Comparison of ENCODE assay signal across 10 cellular contexts in genomic region chr14:24145219-24145618, GRCh38. TPM values are rescaled to one million over a fixed set of nuclear protein-coding genes. Genes with fewer than 3 reads are reported as not detected.
DNase-seq lines count a peak whose midpoint lies in the region; ATAC-seq, FAIRE-seq and TF ChIP-seq lines count a peak whose summit lies in the region.
"Had no signal": no experiment of that assay in that cellular context is flagged by ENCODE, and none has a peak within 500 bp of the region (broad histone marks: within the 10 kb centered on the region; RNA-seq: fewer than 3 reads in every experiment).

No MANE protein-coding gene starts in this region.

- peaks cover 23% of the 10 kb centered on the region for H3K36me3 ChIP-seq in A673 (ENCODE audit: insufficient read depth, low read length, poor library complexity, severe bottlenecking)
- peaks cover 7 to 35% of the 10 kb centered on the region in 2 experiments for H3K36me3 ChIP-seq in GM12878 (ENCODE audit: control insufficient read depth in 2 of 2, insufficient read depth in 2 of 2, low read length in 1 of 2)
- peaks cover under 1 to 37% (median 6%) of the 10 kb centered on the region in 3 experiments for H3K36me3 ChIP-seq in naive thymus-derived CD4-positive, alpha-beta T cell (ENCODE audit: control insufficient read depth in 2 of 3, insufficient read depth in 3 of 3, low read length in 3 of 3)

- no peaks in the 10 kb centered on the region for H3K27me3 Mint-ChIP-seq in naive thymus-derived CD4-positive, alpha-beta T cell

- POLR2A ChIA-PET in A673 (lab: Charles Lee; ENCODE audit: low non-redundant PET) = no interaction called here
- POLR2A ChIA-PET in GM12878 (lab: Charles Lee) = interaction anchor here (0.5 to 5.8 kb wide), 12 partner anchors 9 to 176 kb away, joined by 3 to 99 read pairs (median 18); partner anchors contain the start of genes CHMP4A, DCAF11, IPO4 and IRF9
- POLR2A ChIA-PET in naive thymus-derived CD4-positive, alpha-beta T cell (lab: Charles Lee) = interaction anchor here (0.7 to 11.1 kb wide), 8 partner anchors 9 to 97 kb away, joined by 4 to 139 read pairs (median 22); partner anchors contain the start of genes DCAF11, EMC9, IRF9 and NRL

- BruUV-seq in A673 (replicated peaks; lab: Mats Ljungman, UMichigan) (no TSS peak), GM12878 (replicated peaks; lab: Mats Ljungman, UMichigan) (no TSS peak)

- SMC1A ChIA-PET in GM12878 (lab: Charles Lee; ENCODE audit: uncharacterized antibody, unreplicated experiment) = interaction anchor here (0.9 to 4.8 kb wide), 9 partner anchors 9 to 97 kb away, joined by 3 to 54 read pairs (median 18); partner anchors contain the start of genes DCAF11, IRF9, NRL and PCK2

- 68% methylated on average over 2 of the region's 2 CpGs for WGBS in GM12878 (ENCODE audit: insufficient coverage, insufficient replicate concordance, low lambda C conversion rate, missing lambda C conversion rate)

- no peak for TF ChIP-seq POLR2A in GM12878 (IDR thresholded peaks at IDR 0.05; ENCODE audit: low read depth, low read length)

- peaks cover 70% of the 10 kb centered on the region for H3K79me2 ChIP-seq in GM12878 (ENCODE audit: control insufficient read depth, insufficient read depth, low read length)

- peaks cover 4 to 57% (median 5%) of the 10 kb centered on the region in 5 donors for H3K36me3 Mint-ChIP-seq in naive thymus-derived CD4-positive, alpha-beta T cell

- intact Hi-C loops in A673 (cut with micrococcal nuclease; ENCODE audit: unreplicated experiment) (loop anchor here (5.0 kb wide), 1 partner anchor 42 kb away; the partner anchor contains the start of gene IPO4), GM12878 (cut with micrococcal nuclease; ENCODE audit: unreplicated experiment) (loop anchor here (5.0 kb wide), 1 partner anchor 152 kb away; the partner anchor contains the start of genes DHRS1 and NOP9)
- intact Hi-C loops in naive thymus-derived CD4-positive, alpha-beta T cell (cut with micrococcal nuclease) = loop anchor here (10.0 kb wide), 2 partner anchors 840 to 1050 kb away; partner anchors contain the start of genes BCL2L2 (in 2 of the 2), PPP1R3E (in 2 of the 2), ACIN1 (in 1 of the 2) and C14orf119 (in 1 of the 2)

- peak overlapping the region; percentile 88 for H3K9ac ChIP-seq in GM12878 (ENCODE audit: control insufficient read depth, insufficient read depth, low read length)

- peaks cover 40 to 76% (median 68%) of the 10 kb centered on the region in 7 donors for H3K4me1 Mint-ChIP-seq in naive thymus-derived CD4-positive, alpha-beta T cell

- RAD21 ChIA-PET in GM12878 (lab: Charles Lee; ENCODE audit: unreplicated experiment) = interaction anchor here (0.9 to 3.9 kb wide), 6 partner anchors 8 to 83 kb away, joined by 3 to 37 read pairs (median 28); partner anchors contain the start of genes DCAF11, IRF9, NRL and PCK2

- in situ Hi-C loops in GM12878 (cut with MboI) = no loop called here

- H3K4me2 ChIP-seq in GM12878 (ENCODE audit: control insufficient read depth, insufficient read depth) = peak overlapping the region; percentile 88

- no peaks in the 10 kb centered on the region for H4K20me1 ChIP-seq in GM12878 (ENCODE audit: control insufficient read depth, insufficient read depth)

- H3K4me3 ChIP-seq in A673 (ENCODE audit: low read depth, low read length, poor library complexity, severe bottlenecking) (peak overlapping the region; percentile 90), HL-60 (replicated peaks; ENCODE audit: insufficient read depth, low read length) (peak overlapping the region; percentile 96), GM12878 (peak overlapping the region; percentile 82)
- peak overlapping the region; percentile 98 for H3K4me3 ChIP-seq in naive thymus-derived CD4-positive, alpha-beta T cell (ENCODE audit: low read length)

- TF ChIP-seq RAD21 in GM12878 (IDR thresholded peaks at IDR 0.05; ENCODE audit: insufficient read depth, low read depth, low read length) = no peak

- TF ChIP-seq EP300 in GM12878 (IDR thresholded peaks at IDR 0.05; ENCODE audit: borderline replicate concordance in 1 of 2, control insufficient read depth in 1 of 2, low read depth in 2 of 2, low read length in 2 of 2) = no peak

- no peak overlapping the region for H3K27ac ChIP-seq in A673 (ENCODE audit: low read depth, low read length, poor library complexity, severe bottlenecking)
- no peak overlapping the region for H3K27ac ChIP-seq in HL-60 (replicated peaks)
- peak overlapping the region; percentile 94 for H3K27ac ChIP-seq in GM12878 (ENCODE audit: control insufficient read depth, insufficient read depth)
- peak overlapping the region; percentile 88 for H3K27ac ChIP-seq in naive thymus-derived CD4-positive, alpha-beta T cell (ENCODE audit: low read depth, low read length)

- H3K27me3 ChIP-seq in A673 (replicated peaks; ENCODE audit: insufficient read depth, low read depth, low read length, poor library complexity) (no peaks in the 10 kb centered on the region), HL-60 (ENCODE audit: insufficient read depth, poor library complexity, severe bottlenecking) (no peaks in the 10 kb centered on the region), GM12878 (replicated peaks in 1 of 2; ENCODE audit: control insufficient read depth in 2 of 2, insufficient read depth in 2 of 2, low read length in 1 of 2) (no peaks in the 10 kb centered on the region)
- no peaks in the 10 kb centered on the region for H3K27me3 ChIP-seq in naive thymus-derived CD4-positive, alpha-beta T cell (ENCODE audit: control insufficient read depth in 2 of 2, insufficient read depth in 2 of 2, low read length in 2 of 2)

- peaks cover 12% of the 10 kb centered on the region for H3K4me1 ChIP-seq in A673 (ENCODE audit: insufficient read depth, low read length, poor library complexity, severe bottlenecking)
- peaks cover 14% of the 10 kb centered on the region for H3K4me1 ChIP-seq in GM12878 (ENCODE audit: control insufficient read depth, insufficient read depth, low read length)
- H3K4me1 ChIP-seq in naive thymus-derived CD4-positive, alpha-beta T cell (ENCODE audit: control insufficient read depth in 2 of 2, insufficient read depth in 2 of 2, low read length in 2 of 2) = peaks cover 40 to 50% of the 10 kb centered on the region in 2 donors

- TF ChIP-seq CTCF in A673 (conservative IDR thresholded peaks at IDR 0.05; ENCODE audit: low read depth, low read length) (no peak), HL-60 (IDR thresholded peaks at IDR 0.05; ENCODE audit: insufficient read depth, low read length) (no peak), GM12878 (IDR thresholded peaks at IDR 0.05 in 2 of 3, conservative IDR thresholded peaks at IDR 0.05 in 1 of 3; ENCODE audit: control insufficient read depth in 2 of 3, extremely low read depth in 1 of 3, insufficient read depth in 1 of 3, low read depth in 3 of 3, low read length in 3 of 3) (no peak)

- no peak for FAIRE-seq in GM12878 (lab: Jason Lieb, UNC)
- FAIRE-seq: G401.6 had no signal

- no peak for DNase-seq in A673 (ENCODE audit: low spot score)
- no peak for DNase-seq in HL-60 (ENCODE audit: low read depth in 1 of 2, low spot score in 1 of 2)
- no peak for DNase-seq in GM12878 (ENCODE audit: low read depth, low spot score)
- DNase-seq in naive thymus-derived CD4-positive, alpha-beta T cell = no peak
- DNase-seq in midbrain (lab: John Stamatoyannopoulos, UW) = no peak
- DNase-seq in activated CD4-positive, alpha-beta T cell treated with anti-CD3 and anti-CD28 coated beads, Interleukin-2, amount 50 U/mL, for 48 hours = no peak
- DNase-seq: NCI-H187 had no signal

- H2AFZ ChIP-seq in GM12878 (ENCODE audit: control insufficient read depth, low read depth, low read length) = no peak overlapping the region

- CTCF ChIA-PET in A673 (lab: Charles Lee) (no interaction called here), GM12878 (lab: Yijun Ruan, JAX) (interaction anchor here (1.1 to 8.2 kb wide), 11 partner anchors 16 to 287 kb away, joined by 3 to 63 read pairs (median 6); partner anchors contain the start of genes CHMP4A, CIDEB, DCAF11 and IRF9)
- CTCF ChIA-PET in naive thymus-derived CD4-positive, alpha-beta T cell (lab: Charles Lee) = interaction anchor here (1.1 to 4.8 kb wide), 3 partner anchors 10 to 31 kb away, joined by 5 to 36 read pairs (median 8); partner anchors contain the start of genes DCAF11, IRF9 and NRL

- H3K27ac Mint-ChIP-seq in naive thymus-derived CD4-positive, alpha-beta T cell = peak overlapping the region in 6 of 9 donors; percentile 94 to 98 (median 97)

- no peaks in the 10 kb centered on the region for H3K9me3 Mint-ChIP-seq in naive thymus-derived CD4-positive, alpha-beta T cell

- peak overlapping the region; percentile 91 to 100 (median 98) for H3K4me3 Mint-ChIP-seq in naive thymus-derived CD4-positive, alpha-beta T cell

- ATAC-seq in GM12878 = no peak
- no peak for ATAC-seq in naive thymus-derived CD4-positive, alpha-beta T cell
- ATAC-seq in HG02970 (IDR thresholded peaks at IDR 0.05; ENCODE audit: low FRiP score, unreplicated experiment) = no peak
- no peak for ATAC-seq in GM19467 (IDR thresholded peaks at IDR 0.05; ENCODE audit: unreplicated experiment)

- H3K9me3 ChIP-seq in A673 (ENCODE audit: low read depth, low read length, poor library complexity, severe bottlenecking) (no peaks in the 10 kb centered on the region), GM12878 (replicated peaks; ENCODE audit: control insufficient read depth, insufficient read depth, low read length) (no peaks in the 10 kb centered on the region)
- H3K9me3 ChIP-seq in naive thymus-derived CD4-positive, alpha-beta T cell (ENCODE audit: control insufficient read depth in 2 of 3, low read length in 3 of 3) = no peaks in the 10 kb centered on the region

RNA-seq across cellular contexts. Expression of gene PSME2, which starts 1.2 kb away (rescaled TPM):
- total RNA-seq in A673 (2021) (171 and 172 TPM in 2 replicates), GM12878 (2014; rRNA removed) (861 and 965 TPM in 2 replicates), GM12878 (2014; rRNA removed; fragmentation: Illumina TruSeq; extraction: Trizol) (713 and 731 TPM in 2 replicates), GM12878 (2021) (554 and 559 TPM in 2 replicates)
- total RNA-seq in GM12878 (2013; cell fraction: nucleolus; rRNA removed) = 107 and 115 TPM in 2 replicates
- polyA plus RNA-seq in GM12878 (2011; ENCODE audit: low read depth) = 477 TPM
- polyA plus RNA-seq in GM12878 (2011; rRNA removed) (409 and 510 TPM in 2 replicates), GM12878 (2014; fragmentation: Illumina TruSeq; extraction: Trizol) (828 and 873 TPM in 2 replicates), GM12878 (2014; fragmentation: Nextera tagmentation; extraction: Ambion mirVana) (1,000 to 10,000 TPM; 3,045 to 3,542 TPM), GM12878 (2014; rRNA removed) (862 and 900 TPM in 2 replicates), GM12878 (2016; fragmentation: Nextera tagmentation; extraction: Ambion mirVana) (1,000 to 10,000 TPM; 1,453 to 1,543 TPM)
- polyA plus RNA-seq in GM12878 (2011; cell fraction: cytosol; rRNA removed) = 329 and 453 TPM in 2 replicates
- polyA plus RNA-seq in GM12878 (2011; cell fraction: nucleus; rRNA removed) = 907 and 945 TPM in 2 replicates
- 335 and 418 TPM in 2 replicates for polyA plus RNA-seq in GM12878 (2012)
- 154 and 207 TPM in 2 replicates for polyA minus RNA-seq in GM12878 (2011; rRNA and poly(A)+ RNA removed)
- 61.7 and 82.5 TPM in 2 replicates for polyA minus RNA-seq in GM12878 (2011; cell fraction: cytosol; rRNA and poly(A)+ RNA removed)
- 139 and 176 TPM in 2 replicates for polyA minus RNA-seq in GM12878 (2011; cell fraction: nucleus; rRNA and poly(A)+ RNA removed)
- total RNA-seq in naive thymus-derived CD4-positive, alpha-beta T cell = 100 to 1,000 TPM; 120 to 777 (median 143) TPM
- 100 to 1,000 TPM; 402 to 435 TPM for polyA plus RNA-seq in naive thymus-derived CD4-positive, alpha-beta T cell

RNA-seq across cellular contexts. Expression of gene RNF31, which starts 2.1 kb away (rescaled TPM):
- total RNA-seq in A673 (2021) (59.9 and 62.1 TPM in 2 replicates), GM12878 (2014; rRNA removed) (69.5 and 73.5 TPM in 2 replicates), GM12878 (2014; rRNA removed; fragmentation: Illumina TruSeq; extraction: Trizol) (27.2 and 29.6 TPM in 2 replicates), GM12878 (2021) (87.0 and 92.7 TPM in 2 replicates)
- total RNA-seq in GM12878 (2013; cell fraction: nucleolus; rRNA removed) = 123 and 142 TPM in 2 replicates
- polyA plus RNA-seq in GM12878 (2011; ENCODE audit: low read depth) = 31.8 TPM
- polyA plus RNA-seq in GM12878 (2011; rRNA removed) (12.3 and 20.8 TPM in 2 replicates), GM12878 (2014; fragmentation: Illumina TruSeq; extraction: Trizol) (29.8 and 47.1 TPM in 2 replicates), GM12878 (2014; fragmentation: Nextera tagmentation; extraction: Ambion mirVana) (10 to 100 TPM in 1 of 2 experiments, 1 to 10 TPM in 1; 8.5 to 19.0 TPM), GM12878 (2014; rRNA removed) (61.8 and 66.7 TPM in 2 replicates), GM12878 (2016; fragmentation: Nextera tagmentation; extraction: Ambion mirVana) (10 to 100 TPM; 56.9 to 72.7 TPM)
- 23.5 and 29.2 TPM in 2 replicates for polyA plus RNA-seq in GM12878 (2011; cell fraction: cytosol; rRNA removed)
- 104 and 183 TPM in 2 replicates for polyA plus RNA-seq in GM12878 (2011; cell fraction: nucleus; rRNA removed)
- 52.3 and 84.3 TPM in 2 replicates for polyA plus RNA-seq in GM12878 (2012)
- 52.4 and 72.1 TPM in 2 replicates for polyA minus RNA-seq in GM12878 (2011; rRNA and poly(A)+ RNA removed)
- 15.9 and 20.8 TPM in 2 replicates for polyA minus RNA-seq in GM12878 (2011; cell fraction: cytosol; rRNA and poly(A)+ RNA removed)
- polyA minus RNA-seq in GM12878 (2011; cell fraction: nucleus; rRNA and poly(A)+ RNA removed) = 63.3 and 133 TPM in 2 replicates
- total RNA-seq in naive thymus-derived CD4-positive, alpha-beta T cell = 100 to 1,000 TPM in 1 of 5 experiments, 10 to 100 TPM in 4; 64.0 to 151 (median 95.4) TPM
- 10 to 100 TPM; 40.9 to 48.1 TPM for polyA plus RNA-seq in naive thymus-derived CD4-positive, alpha-beta T cell

RNA-seq across cellular contexts. Expression of gene EMC9, which starts 3.8 kb away (rescaled TPM):
- 36.8 and 50.4 TPM in 2 replicates for total RNA-seq in A673 (2021)
- 25.2 and 28.8 TPM in 2 replicates for total RNA-seq in GM12878 (2013; cell fraction: nucleolus; rRNA removed)
- 39.5 and 42.6 TPM in 2 replicates for total RNA-seq in GM12878 (2014; rRNA removed)
- total RNA-seq in GM12878 (2014; rRNA removed; fragmentation: Illumina TruSeq; extraction: Trizol) = 15.8 and 20.2 TPM in 2 replicates
- total RNA-seq in GM12878 (2021) = 40.9 and 45.7 TPM in 2 replicates
- 14.2 TPM for polyA plus RNA-seq in GM12878 (2011; ENCODE audit: low read depth)
- polyA plus RNA-seq in GM12878 (2011; rRNA removed) = 11.6 and 18.1 TPM in 2 replicates
- polyA plus RNA-seq in GM12878 (2011; cell fraction: cytosol; rRNA removed) = 26.8 and 41.6 TPM in 2 replicates
- polyA plus RNA-seq in GM12878 (2011; cell fraction: nucleus; rRNA removed) = 89.7 and 93.0 TPM in 2 replicates
- 32.5 and 36.2 TPM in 2 replicates for polyA plus RNA-seq in GM12878 (2012)
- 10.6 and 15.3 TPM in 2 replicates for polyA plus RNA-seq in GM12878 (2014; fragmentation: Illumina TruSeq; extraction: Trizol)
- 10 to 100 TPM; 15.5 to 17.8 TPM for polyA plus RNA-seq in GM12878 (2014; fragmentation: Nextera tagmentation; extraction: Ambion mirVana)
- 44.7 and 46.2 TPM in 2 replicates for polyA plus RNA-seq in GM12878 (2014; rRNA removed)
- 10 to 100 TPM; 51.0 to 60.5 TPM for polyA plus RNA-seq in GM12878 (2016; fragmentation: Nextera tagmentation; extraction: Ambion mirVana)
- polyA minus RNA-seq in GM12878 (2011; rRNA and poly(A)+ RNA removed) = 18.3 and 23.2 TPM in 2 replicates
- polyA minus RNA-seq in GM12878 (2011; cell fraction: cytosol; rRNA and poly(A)+ RNA removed) = 6.7 and 11.8 TPM in 2 replicates
- 22.5 and 30.4 TPM in 2 replicates for polyA minus RNA-seq in GM12878 (2011; cell fraction: nucleus; rRNA and poly(A)+ RNA removed)
- 10 to 100 TPM in 4 of 5 experiments, 1 to 10 TPM in 1; 9.0 to 25.5 (median 22.3) TPM for total RNA-seq in naive thymus-derived CD4-positive, alpha-beta T cell
- polyA plus RNA-seq in naive thymus-derived CD4-positive, alpha-beta T cell = 10 to 100 TPM in 1 of 2 donors, 1 to 10 TPM in 1; 9.6 to 12.4 TPM

RNA-seq across cellular contexts. Expression of gene PSME1, which starts 9.2 kb away (rescaled TPM):
- total RNA-seq in A673 (2021) (160 and 173 TPM in 2 replicates), GM12878 (2014; rRNA removed) (324 and 373 TPM in 2 replicates), GM12878 (2014; rRNA removed; fragmentation: Illumina TruSeq; extraction: Trizol) (367 and 377 TPM in 2 replicates), GM12878 (2021) (396 and 402 TPM in 2 replicates)
- 40.4 and 42.8 TPM in 2 replicates for total RNA-seq in GM12878 (2013; cell fraction: nucleolus; rRNA removed)
- 326 TPM for polyA plus RNA-seq in GM12878 (2011; ENCODE audit: low read depth)
- polyA plus RNA-seq in GM12878 (2011; rRNA removed) (138 and 250 TPM in 2 replicates), GM12878 (2014; fragmentation: Illumina TruSeq; extraction: Trizol) (354 and 428 TPM in 2 replicates), GM12878 (2014; fragmentation: Nextera tagmentation; extraction: Ambion mirVana) (1,000 to 10,000 TPM; 1,299 to 1,378 TPM), GM12878 (2014; rRNA removed) (248 and 257 TPM in 2 replicates), GM12878 (2016; fragmentation: Nextera tagmentation; extraction: Ambion mirVana) (100 to 1,000 TPM; 769 to 810 TPM)
- 172 and 216 TPM in 2 replicates for polyA plus RNA-seq in GM12878 (2011; cell fraction: cytosol; rRNA removed)
- 219 and 223 TPM in 2 replicates for polyA plus RNA-seq in GM12878 (2011; cell fraction: nucleus; rRNA removed)
- 245 and 328 TPM in 2 replicates for polyA plus RNA-seq in GM12878 (2012)
- polyA minus RNA-seq in GM12878 (2011; rRNA and poly(A)+ RNA removed) = 55.2 and 65.8 TPM in 2 replicates
- polyA minus RNA-seq in GM12878 (2011; cell fraction: cytosol; rRNA and poly(A)+ RNA removed) = 41.1 and 46.6 TPM in 2 replicates
- 32.4 and 34.8 TPM in 2 replicates for polyA minus RNA-seq in GM12878 (2011; cell fraction: nucleus; rRNA and poly(A)+ RNA removed)
- 100 to 1,000 TPM; 189 to 583 (median 202) TPM for total RNA-seq in naive thymus-derived CD4-positive, alpha-beta T cell
- 100 to 1,000 TPM; 698 to 703 TPM for polyA plus RNA-seq in naive thymus-derived CD4-positive, alpha-beta T cell

RNA-seq across cellular contexts. Expression of gene FITM1, which starts 14.8 kb away (rescaled TPM):
- total RNA-seq in A673 (2021) (0.48 TPM in 1 of 2 replicates, not detected in the other), GM12878 (2014; rRNA removed) (1.9 and 2.0 TPM in 2 replicates), GM12878 (2014; rRNA removed; fragmentation: Illumina TruSeq; extraction: Trizol) (0.18 and 0.27 TPM in 2 replicates), GM12878 (2021) (0.64 TPM in 2 replicates)
- total RNA-seq in GM12878 (2013; cell fraction: nucleolus; rRNA removed) = 1.5 and 1.8 TPM in 2 replicates
- polyA plus RNA-seq in GM12878 (2011; ENCODE audit: low read depth) = not detected
- polyA plus RNA-seq in GM12878 (2011; rRNA removed) (0.09 and 0.49 TPM in 2 replicates), GM12878 (2014; fragmentation: Illumina TruSeq; extraction: Trizol) (0.28 TPM in 1 of 2 replicates, not detected in the other), GM12878 (2014; fragmentation: Nextera tagmentation; extraction: Ambion mirVana) (under 1 TPM in 1 of 2 experiments, not detected in 1; 0.11 TPM), GM12878 (2014; rRNA removed) (0.76 and 1.3 TPM in 2 replicates), GM12878 (2016; fragmentation: Nextera tagmentation; extraction: Ambion mirVana) (under 1 TPM in 1 of 2 experiments, not detected in 1; 0.42 TPM)
- polyA plus RNA-seq in GM12878 (2011; cell fraction: cytosol; rRNA removed) = 0.67 and 0.97 TPM in 2 replicates
- polyA plus RNA-seq in GM12878 (2011; cell fraction: nucleus; rRNA removed) = 2.8 and 3.5 TPM in 2 replicates
- 0.30 and 0.38 TPM in 2 replicates for polyA plus RNA-seq in GM12878 (2012)
- polyA minus RNA-seq in GM12878 (2011; rRNA and poly(A)+ RNA removed) = 0.66 and 0.82 TPM in 2 replicates
- 1.6 TPM in 1 of 2 replicates, not detected in the other for polyA minus RNA-seq in GM12878 (2011; cell fraction: cytosol; rRNA and poly(A)+ RNA removed)
- polyA minus RNA-seq in GM12878 (2011; cell fraction: nucleus; rRNA and poly(A)+ RNA removed) = 0.60 and 1.3 TPM in 2 replicates
- total RNA-seq in naive thymus-derived CD4-positive, alpha-beta T cell = 1 to 10 TPM; 1.8 to 4.3 (median 2.0) TPM
- polyA plus RNA-seq in naive thymus-derived CD4-positive, alpha-beta T cell = 1 to 10 TPM in 1 of 2 donors, under 1 TPM in 1; 0.48 to 1.2 TPM

Comparison
In these comparisons a context has a peak if more than half of its experiments do, and no peak if none do; other contexts are left out.
1. H3K27ac ChIP-seq: peak in GM12878 (single experiment) and naive thymus-derived CD4-positive, alpha-beta T cell (single experiment); none in A673 (single experiment) and HL-60 (single experiment).
2. Peak in every context shown above with its lines, with median percentiles within 50 percentile points of each other: H3K4me3 ChIP-seq.